8 cellular contexts compared by ENCODE assay signal in the genomic region with DNA sequence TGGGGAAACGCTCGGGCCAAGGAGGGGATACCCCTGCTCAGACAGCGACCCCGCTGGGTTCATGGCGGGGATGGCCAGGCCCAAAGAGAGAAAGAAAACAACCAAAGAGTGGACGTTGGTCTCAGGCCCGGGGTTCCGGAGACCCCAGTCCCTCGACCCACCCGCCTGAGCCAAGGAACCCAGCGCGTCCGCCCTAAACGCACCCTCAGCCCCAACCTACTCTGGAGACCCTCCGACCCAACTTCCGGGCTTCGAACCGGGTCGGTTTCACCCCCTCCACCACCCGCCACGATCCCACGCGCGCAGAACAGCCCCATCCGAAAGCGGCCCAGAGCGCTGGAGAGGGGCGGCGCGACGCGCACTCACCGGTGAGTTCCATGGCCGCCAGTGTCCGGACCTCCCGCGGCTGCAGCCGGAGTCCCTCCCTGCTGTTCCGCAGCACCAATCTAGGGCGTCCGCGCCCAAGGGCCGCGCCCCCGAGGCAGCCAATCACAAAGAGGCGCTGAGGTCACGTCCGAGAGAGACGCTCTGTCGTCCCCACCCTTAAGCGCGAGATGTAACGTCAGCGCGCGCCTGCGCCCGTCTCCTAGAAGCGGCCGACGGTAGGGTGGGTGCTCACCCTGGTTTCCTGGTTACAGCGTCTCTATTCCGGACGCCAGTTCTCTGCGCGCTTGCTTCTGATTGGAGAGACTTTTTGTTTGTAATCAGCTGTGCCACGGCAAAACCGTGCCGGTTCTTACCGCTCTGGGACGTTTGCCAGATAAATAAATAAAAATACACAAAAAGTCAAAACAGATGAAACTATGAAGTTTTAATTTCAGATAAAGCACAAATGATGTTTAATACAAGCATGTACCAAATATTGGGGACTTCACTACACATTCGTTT. TPM values are rescaled to one million over a fixed set of nuclear protein-coding genes. Genes with fewer than 3 reads are reported as not detected.
A peak's percentile ranks its signal among the peaks of the same experiment; 100 is the strongest.
DNase-seq lines count a peak whose midpoint lies in the region; FAIRE-seq and TF ChIP-seq lines count a peak whose summit lies in the region.

A gene with protein sequence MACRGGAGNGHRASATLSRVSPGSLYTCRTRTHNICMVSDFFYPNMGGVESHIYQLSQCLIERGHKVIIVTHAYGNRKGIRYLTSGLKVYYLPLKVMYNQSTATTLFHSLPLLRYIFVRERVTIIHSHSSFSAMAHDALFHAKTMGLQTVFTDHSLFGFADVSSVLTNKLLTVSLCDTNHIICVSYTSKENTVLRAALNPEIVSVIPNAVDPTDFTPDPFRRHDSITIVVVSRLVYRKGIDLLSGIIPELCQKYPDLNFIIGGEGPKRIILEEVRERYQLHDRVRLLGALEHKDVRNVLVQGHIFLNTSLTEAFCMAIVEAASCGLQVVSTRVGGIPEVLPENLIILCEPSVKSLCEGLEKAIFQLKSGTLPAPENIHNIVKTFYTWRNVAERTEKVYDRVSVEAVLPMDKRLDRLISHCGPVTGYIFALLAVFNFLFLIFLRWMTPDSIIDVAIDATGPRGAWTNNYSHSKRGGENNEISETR (minus strand): TSS at position 389 of the 888 bp plus-strand sequence. CDS start 3,593 bp downstream, outside the sequence.

- H4K20me1 ChIP-seq in Loucy (ENCODE audit: insufficient read depth, low read length, poor library complexity, severe bottlenecking), result peaks cover 5% of the 10 kb centered on the region

- no peaks in the 10 kb centered on the region for H3K9me2 ChIP-seq in Loucy (replicated peaks; ENCODE audit: low read depth, low read length)

- no peaks in the 10 kb centered on the region for H3K36me3 Mint-ChIP-seq in nephron (ENCODE audit: low read depth)
- peaks cover 7% of the 10 kb centered on the region for H3K36me3 Mint-ChIP-seq in stimulated activated naive CD8-positive, alpha-beta T cell treated with anti-CD3 and anti-CD28 coated beads, Interleukin-15, Interleukin-2, amounts not matched to agents 100 ng/mL and 50 ng/mL, for 24 hours (ENCODE audit: low read depth)

- no peaks in the 10 kb centered on the region for H3K9me3 Mint-ChIP-seq in nephron
- no peaks in the 10 kb centered on the region for H3K9me3 Mint-ChIP-seq in stimulated activated naive CD8-positive, alpha-beta T cell treated with anti-CD3 and anti-CD28 coated beads, Interleukin-15, Interleukin-2, amounts not matched to agents 100 ng/mL and 50 ng/mL, for 24 hours

- DNase-seq in EL (peak; percentile 93), H54 (ENCODE audit: insufficient read length, low spot score) (peak; percentile 45), fibroblast of the aortic adventitia (ENCODE audit: low read depth) (peak; percentile 95)
- DNase-seq in activated T-helper 9 cell treated with anti-CD3 and anti-CD28 coated beads, Interleukin-2, amount 50 U/mL, for 16 hours (ENCODE audit: low read depth), result peak; percentile 85

- H3K27me3 Mint-ChIP-seq in nephron (ENCODE audit: low read depth), result peaks cover 7% of the 10 kb centered on the region
- H3K27me3 Mint-ChIP-seq in stimulated activated naive CD8-positive, alpha-beta T cell treated with anti-CD3 and anti-CD28 coated beads, Interleukin-15, Interleukin-2, amounts not matched to agents 100 ng/mL and 50 ng/mL, for 24 hours, result peaks cover 6% of the 10 kb centered on the region

- no peaks in the 10 kb centered on the region for H3K9me3 ChIP-seq in Loucy (ENCODE audit: insufficient read depth, low read depth, low read length)

- H3K36me3 ChIP-seq in Loucy (ENCODE audit: insufficient read depth, low read length), result peaks cover 10% of the 10 kb centered on the region; the same call in 1 of the 2 replicates

- peak within 1 kb of the TSS; percentile 89 for H3K9ac ChIP-seq in Loucy (ENCODE audit: low read depth, low read length, poor library complexity, severe bottlenecking)

- H3K4me1 Mint-ChIP-seq in nephron, result peaks cover 9% of the 10 kb centered on the region
- H3K4me1 Mint-ChIP-seq in stimulated activated naive CD8-positive, alpha-beta T cell treated with anti-CD3 and anti-CD28 coated beads, Interleukin-15, Interleukin-2, amounts not matched to agents 100 ng/mL and 50 ng/mL, for 24 hours (ENCODE audit: low read depth), result peaks cover 12% of the 10 kb centered on the region

- TF ChIP-seq CTCF in Loucy (conservative IDR thresholded peaks at IDR 0.05; ENCODE audit: low read length), result no peak
- TF ChIP-seq CTCF in fibroblast of the aortic adventitia (IDR thresholded peaks at IDR 0.05; ENCODE audit: insufficient read depth, low read length), result no peak
- no peak for TF ChIP-seq CTCF in nephron (IDR thresholded peaks at IDR 0.05; ENCODE audit: unreplicated experiment in 3 of 3)

- TF ChIP-seq POLR2A in H54 (IDR thresholded peaks at IDR 0.05; ENCODE audit: low read depth, low read length) (peak; percentile 78), Raji (IDR thresholded peaks at IDR 0.05; ENCODE audit: insufficient read depth, low read depth, low read length) (peak; percentile 71)

- peaks cover 9% of the 10 kb centered on the region for H3K4me1 ChIP-seq in Loucy (ENCODE audit: insufficient read depth, low read length, poor library complexity, severe bottlenecking)

- no peak for FAIRE-seq in H54 (lab: Jason Lieb, UNC)

- no peaks in the 10 kb centered on the region for H3F3A ChIP-seq in Loucy (ENCODE audit: low read depth)

- peak within 1 kb of the TSS; percentile 44 to 91 (median 65) for H3K27ac Mint-ChIP-seq in nephron
- H3K27ac Mint-ChIP-seq in stimulated activated naive CD8-positive, alpha-beta T cell treated with anti-CD3 and anti-CD28 coated beads, Interleukin-15, Interleukin-2, amounts not matched to agents 100 ng/mL and 50 ng/mL, for 24 hours, result peak within 1 kb of the TSS; percentile 90

- peak within 1 kb of the TSS; percentile 91 to 94 (median 92) for H3K4me3 Mint-ChIP-seq in nephron
- H3K4me3 Mint-ChIP-seq in stimulated activated naive CD8-positive, alpha-beta T cell treated with anti-CD3 and anti-CD28 coated beads, Interleukin-15, Interleukin-2, amounts not matched to agents 100 ng/mL and 50 ng/mL, for 24 hours, result peak within 1 kb of the TSS; percentile 90

- H3K79me2 ChIP-seq in Loucy (ENCODE audit: insufficient read depth, low read length), result peaks cover 31% of the 10 kb centered on the region

- H3K27me3 ChIP-seq in Loucy (ENCODE audit: insufficient read depth, low read length, poor library complexity, severe bottlenecking), result no peaks in the 10 kb centered on the region

- H3K4me3 ChIP-seq in Loucy (ENCODE audit: low read length, poor library complexity, severe bottlenecking) (peak within 1 kb of the TSS; percentile 92), fibroblast of the aortic adventitia (ENCODE audit: low read depth, low read length) (peak within 1 kb of the TSS; percentile 75)

- peak within 1 kb of the TSS; percentile 89 for H3K4me2 ChIP-seq in Loucy (ENCODE audit: low read depth, low read length, poor library complexity, severe bottlenecking)

- peak within 1 kb of the TSS; percentile 88 for H2AFZ ChIP-seq in Loucy (ENCODE audit: low read length)

RNA-seq across cellular contexts. Expression of the gene that starts here (rescaled TPM):
- 1.9 and 10.5 TPM in 2 replicates for total RNA-seq in fibroblast of the aortic adventitia (ENCODE audit: low replicate concordance)

Comparison
In these comparisons a context has a peak if more than half of its experiments do, and no peak if none do; other contexts are left out.
1. Peak in every context shown above with its lines: DNase-seq and H3K4me3 ChIP-seq.
2. DNase-seq: peak in every context shown above with its lines; median percentile 95 in fibroblast of the aortic adventitia; 93 in EL; 85 in activated T-helper 9 cell treated with anti-CD3 and anti-CD28 coated beads, Interleukin-2, amount 50 U/mL, for 16 hours; 45 in H54.